13 cellular contexts compared by ENCODE assay signal in the genomic region with DNA sequence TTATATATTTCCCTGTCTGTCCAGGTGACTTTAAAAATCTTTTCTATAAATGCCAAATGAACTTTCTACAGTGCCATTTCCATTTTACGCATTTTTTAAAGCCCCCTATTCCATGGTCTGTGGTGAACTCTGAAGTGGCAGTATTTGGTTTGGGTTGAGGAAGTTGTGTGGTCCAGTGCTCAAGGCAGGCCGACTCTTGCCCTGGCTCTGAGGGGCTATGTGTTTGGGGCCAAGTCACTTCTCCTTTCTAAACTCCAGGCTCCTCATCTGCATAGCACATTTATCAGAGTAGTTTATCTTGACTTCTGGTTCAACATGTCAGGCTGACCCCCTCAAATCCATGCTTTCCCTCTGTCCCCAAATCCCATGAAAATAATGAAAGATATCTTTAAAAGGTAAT.
"Had no signal": no experiment of that assay in that cellular context is flagged by ENCODE, and none has a peak within 500 bp of the region (broad histone marks: within the 10 kb centered on the region; RNA-seq: fewer than 3 reads in every experiment).

No MANE protein-coding gene starts in this region.

- ATAC-seq: activated CD8-positive, alpha-beta memory T cell treated with anti-CD3 and anti-CD28 coated beads, Interleukin-2, amount 10 ng/mL, durations not matched to agents 7 days and 5 days; naive thymus-derived CD4-positive, alpha-beta T cell; pancreas; sciatic nerve had no signal

- H3K27ac Mint-ChIP-seq: activated CD8-positive, alpha-beta memory T cell treated with anti-CD3 and anti-CD28 coated beads, Interleukin-2, amount 10 ng/mL, durations not matched to agents 7 days and 5 days; activated naive CD4-positive, alpha-beta T cell treated with anti-CD3 and anti-CD28 coated beads, Interleukin-2, amount 10 ng/mL, durations not matched to agents 7 days and 5 days; activated T-cell treated with anti-CD3 and anti-CD28 coated beads, Interleukin-2, amount 50 U/mL, for 24 hours; dendritic cell treated with granulocyte-macrophage colony-stimulating factor and Interleukin-4, amounts not matched to agents 40 ng/mL and 50 ng/mL, for 4 days; naive thymus-derived CD4-positive, alpha-beta T cell had no signal

- DNase-seq: activated CD4-positive, alpha-beta T cell treated with anti-CD3 and anti-CD28 coated beads, Interleukin-2, amount 50 U/mL, for 48 hours; activated CD8-positive, alpha-beta memory T cell treated with anti-CD3 and anti-CD28 coated beads, Interleukin-2, amount 10 ng/mL, durations not matched to agents 7 days and 5 days; activated naive CD4-positive, alpha-beta T cell treated with anti-CD3 and anti-CD28 coated beads, Interleukin-2, amount 10 ng/mL, durations not matched to agents 7 days and 5 days; activated T-cell treated with anti-CD3 and anti-CD28 coated beads, Interleukin-2, amount 50 U/mL, for 24 hours; effector memory CD4-positive, alpha-beta T cell; foreskin melanocyte; heart right ventricle; mammary epithelial cell; naive thymus-derived CD4-positive, alpha-beta T cell; T-helper 9 cell had no signal

- H3K9me3 Mint-ChIP-seq: activated naive CD4-positive, alpha-beta T cell treated with anti-CD3 and anti-CD28 coated beads, Interleukin-2, amount 10 ng/mL, durations not matched to agents 7 days and 5 days; activated T-cell treated with anti-CD3 and anti-CD28 coated beads, Interleukin-2, amount 50 U/mL, for 24 hours; dendritic cell treated with granulocyte-macrophage colony-stimulating factor and Interleukin-4, amounts not matched to agents 40 ng/mL and 50 ng/mL, for 4 days; naive thymus-derived CD4-positive, alpha-beta T cell had no signal

- H3K27me3 Mint-ChIP-seq: activated T-cell treated with anti-CD3 and anti-CD28 coated beads, Interleukin-2, amount 50 U/mL, for 24 hours had no signal

- H3K36me3 Mint-ChIP-seq: activated CD8-positive, alpha-beta memory T cell treated with anti-CD3 and anti-CD28 coated beads, Interleukin-2, amount 10 ng/mL, durations not matched to agents 7 days and 5 days; activated naive CD4-positive, alpha-beta T cell treated with anti-CD3 and anti-CD28 coated beads, Interleukin-2, amount 10 ng/mL, durations not matched to agents 7 days and 5 days had no signal

- H3K4me3 ChIP-seq: heart right ventricle, pancreas had no signal

- H3K4me3 Mint-ChIP-seq: activated CD8-positive, alpha-beta memory T cell treated with anti-CD3 and anti-CD28 coated beads, Interleukin-2, amount 10 ng/mL, durations not matched to agents 7 days and 5 days; activated naive CD4-positive, alpha-beta T cell treated with anti-CD3 and anti-CD28 coated beads, Interleukin-2, amount 10 ng/mL, durations not matched to agents 7 days and 5 days; activated T-cell treated with anti-CD3 and anti-CD28 coated beads, Interleukin-2, amount 50 U/mL, for 24 hours; dendritic cell treated with granulocyte-macrophage colony-stimulating factor and Interleukin-4, amounts not matched to agents 40 ng/mL and 50 ng/mL, for 4 days; naive thymus-derived CD4-positive, alpha-beta T cell had no signal
